In genomic region chr4:153152453-153153338, GRCh38 we compare ENCODE assay signal across 8 cellular contexts. TPM values are rescaled to one million over a fixed set of nuclear protein-coding genes. Genes with fewer than 3 reads are reported as not detected.
DNase-seq lines count a peak whose midpoint lies in the region; TF ChIP-seq lines count a peak whose summit lies in the region.

No MANE protein-coding gene starts in this region.

- H3K27ac ChIP-seq in iPS-18a (ENCODE audit: low read length) (no peak overlapping the region), smooth muscle cell (ENCODE audit: low read depth) (peak overlapping the region; percentile 69)

- peaks cover 22% of the 10 kb centered on the region for H3K4me1 ChIP-seq in iPS-18a (ENCODE audit: control insufficient read depth, low read depth, low read length)
- H3K4me1 ChIP-seq in smooth muscle cell (ENCODE audit: low read depth): peaks cover 11% of the 10 kb centered on the region

- no peaks in the 10 kb centered on the region for H3K36me3 ChIP-seq in iPS-18a (ENCODE audit: control insufficient read depth, low read depth, low read length)
- H3K36me3 ChIP-seq in smooth muscle cell (ENCODE audit: low read depth): no peaks in the 10 kb centered on the region

- peak overlapping the region; percentile 40 for H3K9ac ChIP-seq in iPS-18a (ENCODE audit: low read length)
- peak overlapping the region; percentile 53 for H3K9ac ChIP-seq in smooth muscle cell (ENCODE audit: low read depth)

- DNase-seq in DMS153 (lab: John Stamatoyannopoulos, UW) (peak; percentile 66), H4 (ENCODE audit: low spot score) (peak; percentile 31), NB4 (ENCODE audit: low read depth) (peak; percentile 66), astrocyte of the hippocampus (ENCODE audit: low read depth, low spot score) (peak; percentile 72), smooth muscle cell (lab: John Stamatoyannopoulos, UW; ENCODE audit: unreplicated experiment) (peak; percentile 49), GM19240 (ENCODE audit: insufficient read length, low spot score) (no peak)
- peak; percentile 48 for DNase-seq in T-helper 2 cell treated with Interferon-gamma antibody and Interleukin-4, amounts not matched to agents 5 μg/mL and 100 μg/mL, for 36 hours (ENCODE audit: low spot score)

- H3F3A ChIP-seq in smooth muscle cell (ENCODE audit: low read depth): peaks cover 3% of the 10 kb centered on the region

- TF ChIP-seq CTCF in NB4 (IDR thresholded peaks at IDR 0.05; ENCODE audit: low read depth, low read length): no peak
- TF ChIP-seq CTCF in smooth muscle cell (IDR thresholded peaks at IDR 0.05; ENCODE audit: borderline replicate concordance, insufficient read depth, poor library complexity, severe bottlenecking): no peak

- H3K9me3 ChIP-seq in iPS-18a (ENCODE audit: control insufficient read depth, low read depth, low read length) (no peaks in the 10 kb centered on the region), smooth muscle cell (replicated peaks; ENCODE audit: low read depth) (no peaks in the 10 kb centered on the region)

- H2AFZ ChIP-seq in smooth muscle cell (ENCODE audit: low read depth): peak overlapping the region; percentile 91

- H3K36me3 Mint-ChIP-seq in T-helper 2 cell treated with Interferon-gamma antibody and Interleukin-4, amounts not matched to agents 5 μg/mL and 100 μg/mL, for 36 hours (ENCODE audit: low read depth): no peaks in the 10 kb centered on the region

- H3K4me3 Mint-ChIP-seq in T-helper 2 cell treated with Interferon-gamma antibody and Interleukin-4, amounts not matched to agents 5 μg/mL and 100 μg/mL, for 36 hours: peak overlapping the region; percentile 88

- peaks cover 55% of the 10 kb centered on the region for H3K27me3 ChIP-seq in iPS-18a (ENCODE audit: control insufficient read depth, insufficient read depth, low read length)
- H3K27me3 ChIP-seq in smooth muscle cell (ENCODE audit: low read depth): no peaks in the 10 kb centered on the region

- WGBS in smooth muscle cell (ENCODE audit: low lambda C conversion rate): under 1% methylated on average over 45 of the region's 45 CpGs

- H3K4me1 Mint-ChIP-seq in T-helper 2 cell treated with Interferon-gamma antibody and Interleukin-4, amounts not matched to agents 5 μg/mL and 100 μg/mL, for 36 hours (ENCODE audit: low read depth): peaks cover 25% of the 10 kb centered on the region

- H3K27me3 Mint-ChIP-seq in T-helper 2 cell treated with Interferon-gamma antibody and Interleukin-4, amounts not matched to agents 5 μg/mL and 100 μg/mL, for 36 hours (ENCODE audit: low read depth): peaks cover 55% of the 10 kb centered on the region

- H3K9me3 Mint-ChIP-seq in T-helper 2 cell treated with Interferon-gamma antibody and Interleukin-4, amounts not matched to agents 5 μg/mL and 100 μg/mL, for 36 hours: no peaks in the 10 kb centered on the region

- H4K20me1 ChIP-seq in smooth muscle cell (ENCODE audit: low read depth): no peaks in the 10 kb centered on the region

- H3K4me2 ChIP-seq in smooth muscle cell: peak overlapping the region; percentile 93

- H3K27ac Mint-ChIP-seq in T-helper 2 cell treated with Interferon-gamma antibody and Interleukin-4, amounts not matched to agents 5 μg/mL and 100 μg/mL, for 36 hours: peak overlapping the region; percentile 76

- H3K4me3 ChIP-seq in NB4 (ENCODE audit: low read depth, low read length) (peak overlapping the region; percentile 21), iPS-18a (ENCODE audit: low read length) (peak overlapping the region; percentile 44), smooth muscle cell (peak overlapping the region; percentile 60)

- no peak for TF ChIP-seq POLR2A in NB4 (IDR thresholded peaks at IDR 0.05; ENCODE audit: extremely low read depth, insufficient read length)

- no peaks in the 10 kb centered on the region for H3K79me2 ChIP-seq in smooth muscle cell (ENCODE audit: low read depth)

RNA-seq across cellular contexts. Expression of gene TRIM2, which starts 51.5 kb away (rescaled TPM):
- total RNA-seq in H4 (2014; rRNA removed; shearing (Covaris generic)): 16.5 and 22.0 TPM in 2 replicates
- 29.4 and 33.4 TPM in 2 replicates for total RNA-seq in smooth muscle cell
- polyA plus RNA-seq in smooth muscle cell: 8.0 and 9.1 TPM in 2 replicates
